ENCODE assay signal across 9 cellular contexts in the genomic region with DNA sequence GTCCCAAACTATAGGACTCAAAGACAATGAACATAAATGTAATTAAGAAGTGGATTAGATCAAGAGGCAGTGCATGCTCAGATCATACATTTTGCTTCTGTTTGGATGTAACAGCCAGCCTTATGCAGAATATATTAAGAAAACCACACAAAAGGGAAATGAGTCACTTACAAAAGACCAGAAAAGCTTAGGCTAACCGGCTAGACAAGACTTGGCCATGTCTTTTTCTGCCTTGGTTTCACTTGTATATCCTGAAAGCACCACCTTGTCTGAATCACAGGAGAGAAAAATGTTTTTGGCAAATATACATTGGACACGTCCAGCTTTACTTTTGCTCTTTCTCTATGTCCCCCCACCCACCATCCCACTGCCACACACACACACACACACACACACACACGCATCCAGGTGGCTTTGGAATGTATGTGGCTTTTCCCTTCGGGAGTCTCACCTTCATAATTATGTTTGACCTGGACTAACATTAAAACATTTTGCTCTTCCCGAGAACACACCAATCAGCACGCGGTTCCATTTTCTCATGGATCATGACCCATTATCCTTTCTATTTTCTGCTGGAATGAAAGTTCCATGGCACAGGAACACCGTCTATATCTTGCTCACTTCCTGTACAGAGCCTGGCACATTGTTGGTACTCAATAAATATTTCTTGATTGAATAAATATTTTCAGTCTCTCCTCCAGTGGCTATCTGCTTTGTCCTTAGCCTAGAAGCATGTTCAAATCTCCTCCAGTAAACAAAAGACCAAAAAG.
DNase-seq lines count a peak whose midpoint lies in the region; FAIRE-seq and TF ChIP-seq lines count a peak whose summit lies in the region.
"Had no signal": no experiment of that assay in that cellular context is flagged by ENCODE, and none has a peak within 500 bp of the region (broad histone marks: within the 10 kb centered on the region; RNA-seq: fewer than 3 reads in every experiment).

No MANE protein-coding gene starts in this region.

- no peaks in the 10 kb centered on the region for H3K9me3 Mint-ChIP-seq in activated naive CD4-positive, alpha-beta T cell treated with anti-CD3 and anti-CD28 coated beads, Interleukin-2, amount 10 ng/mL, durations not matched to agents 7 days and 5 days

- H3K9me3 ChIP-seq in mammary epithelial cell (replicated peaks; ENCODE audit: insufficient read depth, low read length), result no peaks in the 10 kb centered on the region
- H3K9me3 ChIP-seq in ovary, result no peaks in the 10 kb centered on the region

- H3K27ac Mint-ChIP-seq in activated naive CD4-positive, alpha-beta T cell treated with anti-CD3 and anti-CD28 coated beads, Interleukin-2, amount 10 ng/mL, durations not matched to agents 7 days and 5 days, result peak overlapping the region; percentile 80

- dilution Hi-C loops in mammary epithelial cell (cut with HindIII; ENCODE audit: low sequenced_read_pairs), result loop anchor here (5.0 kb wide), 3 partner anchors 39 to 89 kb away; no protein-coding TSS in a partner anchor

- peak overlapping the region; percentile 73 for H2AFZ ChIP-seq in mammary epithelial cell (ENCODE audit: low read depth, low read length)

- H3K9ac ChIP-seq in mammary epithelial cell (ENCODE audit: insufficient read depth, low read length), result peak overlapping the region; percentile 41

- H3K4me3 ChIP-seq in mammary epithelial cell (replicated peaks in 1 of 3; ENCODE audit: insufficient read depth in 1 of 3, low read depth in 2 of 3, low read length in 3 of 3) (peak overlapping the region in 2 of 3 experiments; percentile 22 to 34), ovary (no peak overlapping the region)
- H3K4me3 ChIP-seq: SK-N-MC had no signal

- no peak for FAIRE-seq in urothelium cell line (lab: Jason Lieb, UNC)
- FAIRE-seq in HTR-8/SVneo (lab: Jason Lieb, UNC), result no peak

- peak overlapping the region; percentile 57 for H3K4me2 ChIP-seq in mammary epithelial cell (ENCODE audit: insufficient read depth, low read depth, low read length)

- H3K79me2 ChIP-seq in mammary epithelial cell (ENCODE audit: insufficient read depth, low read length), result no peaks in the 10 kb centered on the region

- H3K36me3 ChIP-seq in mammary epithelial cell (ENCODE audit: insufficient read depth, low read length) (no peaks in the 10 kb centered on the region), ovary (no peaks in the 10 kb centered on the region)

- TF ChIP-seq CTCF in mammary epithelial cell (conservative IDR thresholded peaks at IDR 0.05 in 1 of 2, IDR thresholded peaks at IDR 0.05 in 1 of 2; ENCODE audit: extremely low read depth in 1 of 2, insufficient read depth in 1 of 2, low read depth in 1 of 2, low read length in 2 of 2), result no peak
- TF ChIP-seq CTCF in ovary (IDR thresholded peaks at IDR 0.05), result no peak

- H3K36me3 Mint-ChIP-seq in activated naive CD4-positive, alpha-beta T cell treated with anti-CD3 and anti-CD28 coated beads, Interleukin-2, amount 10 ng/mL, durations not matched to agents 7 days and 5 days, result no peaks in the 10 kb centered on the region

- H3K27ac ChIP-seq in mammary epithelial cell (ENCODE audit: insufficient read depth, low read depth, low read length), result peak overlapping the region; percentile 79
- H3K27ac ChIP-seq in ovary, result no peak overlapping the region
- H3K27ac ChIP-seq: SK-N-MC had no signal

- intact Hi-C loops in mammary epithelial cell (cut with micrococcal nuclease), result loop anchor here (5.0 kb wide), 1 partner anchor 64 kb away; the partner anchor contains the start of gene CDK5R1
- intact Hi-C loops in ovary (cut with DNase I), result no loop called here

- no peak for TF ChIP-seq EP300 in ovary (IDR thresholded peaks at IDR 0.05)

- 47% methylated on average over 8 of the region's 8 CpGs for WGBS in mammary epithelial cell (ENCODE audit: low coverage, missing lambda C conversion rate)
- WGBS in ovary, 3 donors, result 79 to 84% (median 83%) methylated on average over 8 of the region's 8 CpGs

- peaks cover 33% of the 10 kb centered on the region for H3K4me1 ChIP-seq in mammary epithelial cell (ENCODE audit: insufficient read depth, low read length)
- no peaks in the 10 kb centered on the region for H3K4me1 ChIP-seq in ovary (ENCODE audit: insufficient read depth)

- peak; percentile 28 for DNase-seq in activated naive CD4-positive, alpha-beta T cell treated with anti-CD3 and anti-CD28 coated beads, Interleukin-2, amount 10 ng/mL, durations not matched to agents 7 days and 5 days
- DNase-seq in activated naive CD4-positive, alpha-beta T cell (lab: John Stamatoyannopoulos, UW), result no peak
- DNase-seq in Kasumi-1 (lab: John Stamatoyannopoulos, UW) (peak; percentile 58 to 65), mammary epithelial cell (peak; percentile 92), urothelium cell line (ENCODE audit: low spot score) (peak; percentile 58), ovary (no peak), HTR-8/SVneo (ENCODE audit: insufficient read length, low spot score) (no peak), pons (ENCODE audit: low spot score) (no peak)

- peak overlapping the region; percentile 27 for H3K4me3 Mint-ChIP-seq in activated naive CD4-positive, alpha-beta T cell treated with anti-CD3 and anti-CD28 coated beads, Interleukin-2, amount 10 ng/mL, durations not matched to agents 7 days and 5 days

- H3K4me1 Mint-ChIP-seq in activated naive CD4-positive, alpha-beta T cell treated with anti-CD3 and anti-CD28 coated beads, Interleukin-2, amount 10 ng/mL, durations not matched to agents 7 days and 5 days, result peaks cover 54% of the 10 kb centered on the region

- H3K27me3 ChIP-seq in mammary epithelial cell (ENCODE audit: insufficient read depth, low read length) (no peaks in the 10 kb centered on the region), ovary (no peaks in the 10 kb centered on the region)

- peaks cover 10% of the 10 kb centered on the region for H3K27me3 Mint-ChIP-seq in activated naive CD4-positive, alpha-beta T cell treated with anti-CD3 and anti-CD28 coated beads, Interleukin-2, amount 10 ng/mL, durations not matched to agents 7 days and 5 days

- CTCF ChIA-PET in activated naive CD4-positive, alpha-beta T cell treated with anti-CD3 and anti-CD28 coated beads, Interleukin-2, amount 10 ng/mL, durations not matched to agents 7 days and 5 days (lab: Charles Lee), result interaction anchor here (0.7 to 2.1 kb wide), 6 partner anchors 10 to 67 kb away, joined by 3 to 12 read pairs (median 3); no protein-coding TSS in a partner anchor
- CTCF ChIA-PET in mammary epithelial cell (lab: Charles Lee; ENCODE audit: low non-redundant PET), result no interaction called here

- no peaks in the 10 kb centered on the region for H4K20me1 ChIP-seq in mammary epithelial cell (ENCODE audit: insufficient read depth, low read length)

- no TSS peak for BruUV-seq in mammary epithelial cell (replicated peaks; lab: Mats Ljungman, UMichigan)

- in situ Hi-C loops in mammary epithelial cell (cut with MboI; ENCODE audit: low sequenced_read_pairs in 2 of 2), result no loop called here

- no peak for TF ChIP-seq POLR2A in ovary (IDR thresholded peaks at IDR 0.05)

Comparison
In these comparisons a context has a peak if more than half of its experiments do, and no peak if none do; other contexts are left out.
1. DNase-seq: peak in activated naive CD4-positive, alpha-beta T cell treated with anti-CD3 and anti-CD28 coated beads, Interleukin-2, amount 10 ng/mL, durations not matched to agents 7 days and 5 days (single experiment), Kasumi-1 (2 of 2), mammary epithelial cell (single experiment) and urothelium cell line (single experiment); none in activated naive CD4-positive, alpha-beta T cell (0 of 4), ovary (0 of 5), HTR-8/SVneo (single experiment) and pons (single experiment).